Comparison of ENCODE assay signal across 9 cellular contexts in genomic region chr9:89442501-89442978, GRCh38. TPM values are rescaled to one million over a fixed set of nuclear protein-coding genes. Genes with fewer than 3 reads are reported as not detected.
A peak's percentile ranks its signal among the peaks of the same experiment; 100 is the strongest.
DNase-seq lines count a peak whose midpoint lies in the region; ATAC-seq and TF ChIP-seq lines count a peak whose summit lies in the region.
"Had no signal": no experiment of that assay in that cellular context is flagged by ENCODE, and none has a peak within 500 bp of the region (broad histone marks: within the 10 kb centered on the region; RNA-seq: fewer than 3 reads in every experiment).

No MANE protein-coding gene starts in this region.

- H3K27me3 ChIP-seq in CD8-positive, alpha-beta memory T cell (ENCODE audit: insufficient read depth, low read length, poor library complexity, severe bottlenecking): no peaks in the 10 kb centered on the region
- no peaks in the 10 kb centered on the region for H3K27me3 ChIP-seq in brain microvascular endothelial cell (replicated peaks)

- no peaks in the 10 kb centered on the region for H3K9me3 Mint-ChIP-seq in CD8-positive, alpha-beta memory T cell

- POLR2A ChIA-PET in CD8-positive, alpha-beta memory T cell (lab: Charles Lee): interaction anchor here (1.2 to 1.4 kb wide), 2 partner anchors 12 to 98 kb away, joined by 3 to 4 read pairs; no protein-coding TSS in a partner anchor

- DNase-seq in CD8-positive, alpha-beta memory T cell: no peak
- DNase-seq in brain microvascular endothelial cell (peak; percentile 21), HuH-7 (ENCODE audit: low spot score) (no peak), ureter (ENCODE audit: low spot score) (no peak), T-helper 1 cell (no peak)
- DNase-seq: psoas muscle had no signal

- H3K4me1 ChIP-seq in CD8-positive, alpha-beta memory T cell (ENCODE audit: insufficient read depth, low read length): peaks cover 98% of the 10 kb centered on the region

- H3K36me3 ChIP-seq in CD8-positive, alpha-beta memory T cell (ENCODE audit: insufficient read depth, low read length): peaks cover 16% of the 10 kb centered on the region
- H3K36me3 ChIP-seq in brain microvascular endothelial cell (replicated peaks): no peaks in the 10 kb centered on the region

- peaks cover 88 to 95% (median 93%) of the 10 kb centered on the region in 3 donors for H3K4me1 Mint-ChIP-seq in CD8-positive, alpha-beta memory T cell

- peak overlapping the region in 4 of 7 donors; percentile 19 to 63 (median 36) for H3K4me3 Mint-ChIP-seq in CD8-positive, alpha-beta memory T cell

- peaks cover 4 to 85% (median 9%) of the 10 kb centered on the region in 3 donors for H3K36me3 Mint-ChIP-seq in CD8-positive, alpha-beta memory T cell

- CTCF ChIA-PET in CD8-positive, alpha-beta memory T cell (lab: Charles Lee): interaction anchor here (4.5 to 6.6 kb wide), 2 partner anchors 12 to 106 kb away, joined by 30 to 37 read pairs; no protein-coding TSS in a partner anchor

- peaks cover 0 to 2% of the 10 kb centered on the region in 2 donors for H3K27me3 Mint-ChIP-seq in CD8-positive, alpha-beta memory T cell

- no peak for TF ChIP-seq CTCF in brain microvascular endothelial cell (IDR thresholded peaks at IDR 0.05; ENCODE audit: low read depth, low read length, missing control alignments)

- ATAC-seq in GM19395 (IDR thresholded peaks at IDR 0.05; ENCODE audit: unreplicated experiment): peak; percentile 67
- peak; percentile 44 for ATAC-seq in HG03460 (IDR thresholded peaks at IDR 0.05; ENCODE audit: unreplicated experiment)
- ATAC-seq in HG02642 (IDR thresholded peaks at IDR 0.05; ENCODE audit: poor library complexity, unreplicated experiment): no peak
- ATAC-seq: psoas muscle had no signal

- no peak overlapping the region for H3K4me3 ChIP-seq in CD8-positive, alpha-beta memory T cell (ENCODE audit: low read length)
- H3K4me3 ChIP-seq in brain microvascular endothelial cell (ENCODE audit: low read depth, low read length): no peak overlapping the region
- H3K4me3 ChIP-seq: psoas muscle had no signal

- H3K27ac ChIP-seq in CD8-positive, alpha-beta memory T cell (ENCODE audit: low read depth, low read length): no peak overlapping the region
- no peak overlapping the region for H3K27ac ChIP-seq in brain microvascular endothelial cell

- H3K27ac Mint-ChIP-seq in CD8-positive, alpha-beta memory T cell: peak overlapping the region; percentile 68 to 93 (median 82)

- H3K9me3 ChIP-seq in CD8-positive, alpha-beta memory T cell (ENCODE audit: low read length): no peaks in the 10 kb centered on the region
- H3K9me3 ChIP-seq: psoas muscle had no signal

- in situ Hi-C loops in brain microvascular endothelial cell (cut with HindIII; ENCODE audit: low pct_ligation_motif_present, low sequenced_read_pairs): no loop called here

RNA-seq across cellular contexts. Expression of gene SEMA4D, which starts 55.4 kb away (rescaled TPM):
- 100 to 1,000 TPM; 238 to 243 TPM for total RNA-seq in CD8-positive, alpha-beta memory T cell
- polyA plus RNA-seq in CD8-positive, alpha-beta memory T cell: 227 TPM
- 54.3 TPM for total RNA-seq in ureter
